Comparison of ENCODE assay signal across 9 cellular contexts in the genomic region with DNA sequence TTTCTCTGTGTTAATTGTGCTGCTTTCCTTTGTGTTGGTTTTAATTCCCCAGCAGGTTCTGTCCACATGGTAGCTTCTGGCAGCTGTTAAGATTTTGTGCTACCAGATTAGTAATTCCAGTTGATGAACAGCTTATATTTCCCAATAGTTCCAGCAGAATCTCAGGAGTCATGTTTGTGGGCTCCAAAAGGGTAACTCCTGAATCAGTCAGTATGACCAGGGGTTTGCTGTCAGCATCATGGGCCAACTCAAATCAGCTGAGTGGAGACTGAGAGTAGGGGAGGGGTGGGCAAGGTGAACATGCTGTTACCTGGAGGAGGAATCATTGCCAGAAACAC.
A peak's percentile ranks its signal among the peaks of the same experiment; 100 is the strongest.
DNase-seq lines count a peak whose midpoint lies in the region; ATAC-seq and TF ChIP-seq lines count a peak whose summit lies in the region.
"Had no signal": no experiment of that assay in that cellular context is flagged by ENCODE, and none has a peak within 500 bp of the region (broad histone marks: within the 10 kb centered on the region; RNA-seq: fewer than 3 reads in every experiment).

No MANE protein-coding gene starts in this region.

- intact Hi-C loops in testis (cut with DNase I; ENCODE audit: low total_unique reads): no loop called here

- no peak for TF ChIP-seq POLR2A in testis (IDR thresholded peaks at IDR 0.05)

- H3K27ac Mint-ChIP-seq in stimulated activated naive B cell treated with anti-CD40 and anti-IgM and Interleukin-4, amounts not matched to agents 10 μg/mL and 1 μg/mL and 100 μg/mL, for 72 hours: peak overlapping the region; percentile 97

- H3K27ac ChIP-seq in testis: peak overlapping the region in 1 of 2 donors; percentile 3

- peaks cover 6% of the 10 kb centered on the region for H3K4me1 ChIP-seq in testis

- H3K4me3 ChIP-seq in epithelial cell of esophagus (ENCODE audit: low read length) (no peak overlapping the region), testis (no peak overlapping the region)

- no peaks in the 10 kb centered on the region for H3K27me3 Mint-ChIP-seq in stimulated activated naive B cell treated with anti-CD40 and anti-IgM and Interleukin-4, amounts not matched to agents 10 μg/mL and 1 μg/mL and 100 μg/mL, for 72 hours

- peak; percentile 2 for ATAC-seq in HG02678 (IDR thresholded peaks at IDR 0.05; ENCODE audit: unreplicated experiment)
- peak; percentile 21 to 26 for ATAC-seq in stimulated activated naive B cell treated with anti-CD40 and anti-IgM and Interleukin-4, amounts not matched to agents 10 μg/mL and 1 μg/mL and 100 μg/mL, for 72 hours (replicated peaks)

- H3K36me3 Mint-ChIP-seq in stimulated activated naive B cell treated with anti-CD40 and anti-IgM and Interleukin-4, amounts not matched to agents 10 μg/mL and 1 μg/mL and 100 μg/mL, for 72 hours: peaks cover 2 to 3% of the 10 kb centered on the region in 2 donors

- DNase-seq in RPMI7951 (ENCODE audit: low read depth) (peak; percentile 29), epithelial cell of esophagus (ENCODE audit: low read depth) (peak; percentile 75), testis (no peak), SKM-1 treated with dmso at 0.1 percent for 144 hours (lab: John Stamatoyannopoulos, UW; ENCODE audit: unreplicated experiment) (no peak), NCI-H748 treated with DMSO at 0.1 percent for 48 hours (lab: John Stamatoyannopoulos, UW) (no peak)
- peak; percentile 29 for DNase-seq in stimulated activated naive B cell treated with anti-CD40 and anti-IgM and Interleukin-4, amounts not matched to agents 10 μg/mL and 1 μg/mL and 100 μg/mL, for 72 hours
- DNase-seq: activated gamma-delta T cell, NCI-H1694 had no signal

- no peak for TF ChIP-seq CTCF in epithelial cell of esophagus (IDR thresholded peaks at IDR 0.05; ENCODE audit: insufficient read depth, low read depth, low read length, missing control alignments)
- no peak for TF ChIP-seq CTCF in testis (IDR thresholded peaks at IDR 0.05)

- H3K4me1 Mint-ChIP-seq in stimulated activated naive B cell treated with anti-CD40 and anti-IgM and Interleukin-4, amounts not matched to agents 10 μg/mL and 1 μg/mL and 100 μg/mL, for 72 hours: peaks cover 60 to 90% of the 10 kb centered on the region in 2 donors

- H3K9me3 ChIP-seq in testis: no peaks in the 10 kb centered on the region

- peak overlapping the region; percentile 51 to 61 for H3K4me3 Mint-ChIP-seq in stimulated activated naive B cell treated with anti-CD40 and anti-IgM and Interleukin-4, amounts not matched to agents 10 μg/mL and 1 μg/mL and 100 μg/mL, for 72 hours

- H3K9me3 Mint-ChIP-seq in stimulated activated naive B cell treated with anti-CD40 and anti-IgM and Interleukin-4, amounts not matched to agents 10 μg/mL and 1 μg/mL and 100 μg/mL, for 72 hours: peaks cover 0 to 1% of the 10 kb centered on the region in 2 donors

- no peaks in the 10 kb centered on the region for H3K36me3 ChIP-seq in testis (ENCODE audit: low read depth, missing control alignments)

- no peaks in the 10 kb centered on the region for H3K27me3 ChIP-seq in testis

Comparison
In these comparisons a context has a peak if more than half of its experiments do, and no peak if none do; other contexts are left out.
1. DNase-seq: peak in RPMI7951 (single experiment), epithelial cell of esophagus (single experiment) and stimulated activated naive B cell treated with anti-CD40 and anti-IgM and Interleukin-4, amounts not matched to agents 10 μg/mL and 1 μg/mL and 100 μg/mL, for 72 hours (single experiment); none in testis (single experiment), SKM-1 treated with dmso at 0.1 percent for 144 hours (single experiment) and NCI-H748 treated with DMSO at 0.1 percent for 48 hours (single experiment).